ENCODE assay signal across 8 cellular contexts in the genomic region with DNA sequence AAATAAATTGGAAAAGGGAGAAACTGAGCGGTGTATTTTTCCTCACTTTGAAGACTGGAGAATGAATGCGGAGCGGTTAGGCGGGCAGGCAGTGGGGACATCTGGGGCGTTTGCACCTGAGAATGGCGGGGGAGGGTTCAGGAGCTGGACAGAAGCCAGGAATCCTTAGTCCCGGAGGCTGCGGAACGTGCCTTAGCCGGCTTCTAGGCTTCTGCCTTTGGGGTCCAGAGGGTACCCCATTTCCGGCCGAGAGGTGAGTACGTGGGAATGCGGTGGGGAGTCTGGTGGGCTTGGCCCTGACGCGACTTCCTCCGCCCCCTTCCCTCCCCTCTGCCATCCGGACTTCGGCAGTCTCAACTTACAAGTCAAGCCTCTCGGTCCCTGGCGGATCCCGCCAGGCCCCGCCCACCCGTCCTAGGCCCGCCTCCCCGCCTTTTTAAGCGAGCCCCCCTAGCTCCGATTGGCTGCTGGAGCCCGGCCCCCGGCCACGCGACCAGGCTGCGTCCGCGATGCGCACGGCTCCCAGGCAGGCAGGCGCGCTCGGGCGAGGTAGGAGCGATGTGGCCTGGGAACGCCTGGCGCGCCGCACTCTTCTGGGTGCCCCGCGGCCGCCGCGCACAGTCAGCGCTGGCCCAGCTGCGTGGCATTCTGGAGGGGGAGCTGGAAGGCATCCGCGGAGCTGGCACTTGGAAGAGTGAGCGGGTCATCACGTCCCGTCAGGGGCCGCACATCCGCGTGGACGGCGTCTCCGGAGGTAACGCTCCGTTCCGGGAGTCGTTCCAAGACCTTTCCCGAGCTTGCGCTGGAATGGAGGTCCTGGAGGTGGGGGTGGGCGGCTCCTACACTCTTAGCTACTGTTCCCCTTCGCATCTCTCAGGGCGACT. TPM values are rescaled to one million over a fixed set of nuclear protein-coding genes. Genes with fewer than 3 reads are reported as not detected.
A peak's percentile ranks its signal among the peaks of the same experiment; 100 is the strongest.
DNase-seq lines count a peak whose midpoint lies in the region; ATAC-seq and TF ChIP-seq lines count a peak whose summit lies in the region.

TSS of gene GCAT (plus strand) at position 525 of the 884 bp plus-strand sequence. CDS start at position 559, 34 bp downstream.

- H3K4me1 Mint-ChIP-seq in Calu3 (ENCODE audit: low read depth, unreplicated experiment) (peaks cover 16% of the 10 kb centered on the region), IgD-negative memory B cell (peaks cover 9 to 23% (median 17%) of the 10 kb centered on the region in 3 donors)
- H3K4me1 Mint-ChIP-seq in activated T-cell treated with anti-CD3 and anti-CD28 coated beads, Interleukin-2, amount 50 U/mL, for 24 hours (ENCODE audit: low read depth): peaks cover 41% of the 10 kb centered on the region

- no peaks in the 10 kb centered on the region for H3K9me3 ChIP-seq in Peyer's patch
- no peaks in the 10 kb centered on the region for H3K9me3 ChIP-seq in mucosa of stomach (ENCODE audit: control insufficient read depth, low read length)

- H3K4me1 ChIP-seq in Peyer's patch (peaks cover 0 to 51% (median 10%) of the 10 kb centered on the region in 4 donors), mucosa of stomach (ENCODE audit: control insufficient read depth, insufficient read depth, low read length) (peaks cover 42% of the 10 kb centered on the region)

- H3K9me3 Mint-ChIP-seq in Calu3 (ENCODE audit: low read depth, unreplicated experiment) (no peaks in the 10 kb centered on the region), IgD-negative memory B cell (peaks cover 0 to 2% (median 0%) of the 10 kb centered on the region in 3 donors)
- no peaks in the 10 kb centered on the region for H3K9me3 Mint-ChIP-seq in activated T-cell treated with anti-CD3 and anti-CD28 coated beads, Interleukin-2, amount 50 U/mL, for 24 hours

- H3K4me3 ChIP-seq in Peyer's patch (peak within 1 kb of the TSS; percentile 46 to 91 (median 58)), mucosa of stomach (ENCODE audit: low read length) (peak within 1 kb of the TSS; percentile 94)

- H3K36me3 Mint-ChIP-seq in Calu3 (ENCODE audit: insufficient read depth, unreplicated experiment) (peaks cover 55% of the 10 kb centered on the region), IgD-negative memory B cell (no peaks in the 10 kb centered on the region)
- H3K36me3 Mint-ChIP-seq in activated T-cell treated with anti-CD3 and anti-CD28 coated beads, Interleukin-2, amount 50 U/mL, for 24 hours (ENCODE audit: low read depth): no peaks in the 10 kb centered on the region

- TF ChIP-seq POLR2A in Peyer's patch (IDR thresholded peaks at IDR 0.05) (peak; percentile 65 to 77), erythroblast (IDR thresholded peaks at IDR 0.05; ENCODE audit: low read length) (peak; percentile 90)

- ATAC-seq in GM21526 (IDR thresholded peaks at IDR 0.05; ENCODE audit: low FRiP score, unreplicated experiment): peak; percentile 88

- CTCF ChIA-PET in Calu3 (lab: Charles Lee): interaction anchor here (0.7 to 1.1 kb wide), 12 partner anchors 10 to 429 kb away, joined by 3 to 26 read pairs (median 5); partner anchors contain the start of genes ANKRD54, GGA1 and NOL12

- peak within 1 kb of the TSS; percentile 96 for H3K9ac ChIP-seq in mucosa of stomach (ENCODE audit: low read length)

- H3K27me3 ChIP-seq in Peyer's patch (no peaks in the 10 kb centered on the region), mucosa of stomach (ENCODE audit: control insufficient read depth, insufficient read depth, low read length) (peaks cover 3% of the 10 kb centered on the region)

- H3K27me3 Mint-ChIP-seq in Calu3 (ENCODE audit: unreplicated experiment) (peaks cover 16% of the 10 kb centered on the region), IgD-negative memory B cell (peaks cover 60% of the 10 kb centered on the region)
- H3K27me3 Mint-ChIP-seq in activated T-cell treated with anti-CD3 and anti-CD28 coated beads, Interleukin-2, amount 50 U/mL, for 24 hours: peaks cover 83% of the 10 kb centered on the region

- peak within 1 kb of the TSS; percentile 64 for H3K27ac Mint-ChIP-seq in Calu3 (ENCODE audit: unreplicated experiment)
- H3K27ac Mint-ChIP-seq in IgD-negative memory B cell: peak within 1 kb of the TSS; percentile 63 to 79 (median 71)
- H3K27ac Mint-ChIP-seq in activated T-cell treated with anti-CD3 and anti-CD28 coated beads, Interleukin-2, amount 50 U/mL, for 24 hours: no peak within 1 kb of the TSS

- H3K4me3 Mint-ChIP-seq in Calu3 (ENCODE audit: low read depth, unreplicated experiment) (peak within 1 kb of the TSS; percentile 90), IgD-negative memory B cell (peak within 1 kb of the TSS; percentile 54 to 90 (median 76))
- H3K4me3 Mint-ChIP-seq in activated T-cell treated with anti-CD3 and anti-CD28 coated beads, Interleukin-2, amount 50 U/mL, for 24 hours: peak within 1 kb of the TSS; percentile 79

- H3K36me3 ChIP-seq in Peyer's patch (no peaks in the 10 kb centered on the region), mucosa of stomach (ENCODE audit: control insufficient read depth, insufficient read depth, low read length) (no peaks in the 10 kb centered on the region)

- no TSS peak for BruUV-seq in Calu3 (replicated peaks; lab: Mats Ljungman, UMichigan)

- H3K27ac ChIP-seq in Peyer's patch: peak within 1 kb of the TSS; percentile 5 to 96 (median 63)

- DNase-seq in Calu3 (peak; percentile 95), Peyer's patch (peak; percentile 81 to 98 (median 97)), erythroblast (lab: John Stamatoyannopoulos, UW) (peak; percentile 97 to 99)
- peak; percentile 91 for DNase-seq in activated T-cell treated with anti-CD3 and anti-CD28 coated beads, Interleukin-2, amount 50 U/mL, for 24 hours
- peak; percentile 71 to 77 for DNase-seq in stimulated activated CD8-positive, alpha-beta memory T cell treated with anti-CD3 and anti-CD28 coated beads, Interleukin-4, amount 100 ng/mL, for 4 hours (ENCODE audit: low read depth in 2 of 2, low spot score in 1 of 2)

- intact Hi-C loops in Calu3 (cut with micrococcal nuclease; ENCODE audit: unreplicated experiment): no loop called here

- TF ChIP-seq CTCF in Calu3 (IDR thresholded peaks at IDR 0.05; ENCODE audit: unreplicated experiment) (no peak), Peyer's patch (IDR thresholded peaks at IDR 0.05) (no peak)

RNA-seq across cellular contexts. Expression of gene GCAT, which starts in this region (rescaled TPM):
- total RNA-seq in Calu3 (2022) (22.7 and 29.9 TPM in 2 replicates), Peyer's patch (1 to 10 TPM; 3.8 to 9.3 (median 8.9) TPM)
- polyA plus RNA-seq in IgD-negative memory B cell: 0.51 TPM

Comparison
In these comparisons a context has a peak if more than half of its experiments do, and no peak if none do; other contexts are left out.
1. Peak in every context shown above with its lines: DNase-seq, ATAC-seq, H3K4me3 ChIP-seq and H3K27ac ChIP-seq.